ENCODE assay signal across 1 cellular context in genomic region chr3:128549283-128550112, GRCh38.
TF ChIP-seq lines count a peak whose summit lies in the region.

No MANE protein-coding gene starts in this region.

TF ChIP-seq in K562, 482 proteins besides CTCF, POLR2A, EP300 and RAD21 (continued from another document and continues in another):
- TF ChIP-seq MNT (conservative IDR thresholded peaks at IDR 0.05), result peak; percentile 14 to 49; a peak in 2 of 4 replicates
- TF ChIP-seq E2F6 (IDR thresholded peaks at IDR 0.05; ENCODE audit: borderline replicate concordance in 1 of 2, extremely low read depth in 1 of 2, insufficient read depth in 1 of 2, insufficient read length in 1 of 2, low read depth in 1 of 2, low read length in 1 of 2, poor library complexity in 1 of 2, severe bottlenecking in 1 of 2), result peak in 1 of 2 experiments; percentile 18
- peak; percentile 74 for TF ChIP-seq FOSL1 (tag; conservative IDR thresholded peaks at IDR 0.05)
- TF ChIP-seq TAF1 (IDR thresholded peaks at IDR 0.05; ENCODE audit: control insufficient read depth, extremely low read depth, insufficient read depth, low read length, severe bottlenecking), result no peak
- peak; percentile 81 for TF ChIP-seq VEZF1 (CRISPR knock-in tag; IDR thresholded peaks at IDR 0.05)
- no peak for TF ChIP-seq ID3 (CRISPR knock-in tag; IDR thresholded peaks at IDR 0.05)
- TF ChIP-seq ID3 (tag; IDR thresholded peaks at IDR 0.05), result no peak
- 0 out of 2 replicates have a peak, but pooled peaks have one; percentile 22 for TF ChIP-seq ARID3A (IDR thresholded peaks at IDR 0.05; ENCODE audit: borderline replicate concordance, low read depth, low read length)
- TF ChIP-seq TRIM24 (IDR thresholded peaks at IDR 0.05), result peak; percentile 10 to 40; a peak in 1 of 4 replicates
- TF ChIP-seq ZNF124 (CRISPR knock-in tag; IDR thresholded peaks at IDR 0.05), result no peak
- TF ChIP-seq ZNF384 (IDR thresholded peaks at IDR 0.05; ENCODE audit: low read depth, low read length), result no peak
- TF ChIP-seq PCBP2 (IDR thresholded peaks at IDR 0.05; ENCODE audit: low read depth, low read length, poor library complexity, severe bottlenecking), result no peak
- TF ChIP-seq GTF2F1 (IDR thresholded peaks at IDR 0.05; ENCODE audit: low read depth, low read length), result no peak
- 0 out of 2 replicates have a peak, but pooled peaks have one; percentile 35 for TF ChIP-seq NCOR1 (IDR thresholded peaks at IDR 0.05)
- peak; percentile 42; the same call in 1 of the 2 replicates for TF ChIP-seq SMARCA4 (IDR thresholded peaks at IDR 0.05)
- TF ChIP-seq ZNF165 (CRISPR knock-in tag; IDR thresholded peaks at IDR 0.05; ENCODE audit: borderline replicate concordance), result no peak
- no peak; the same call in none of the 2 replicates for TF ChIP-seq MTA3 (IDR thresholded peaks at IDR 0.05; ENCODE audit: borderline replicate concordance)
- 0 out of 2 replicates have a peak, but pooled peaks have one; percentile 21 for TF ChIP-seq HDAC2 (IDR thresholded peaks at IDR 0.05)
- no peak for TF ChIP-seq ATF7 (IDR thresholded peaks at IDR 0.05)
- TF ChIP-seq TBL1XR1 (IDR thresholded peaks at IDR 0.05; ENCODE audit: low read length in 2 of 2), result peak in 1 of 2 experiments; percentile 57; a peak in 1 of 4 replicates
- no peak for TF ChIP-seq MGA (IDR thresholded peaks at IDR 0.05)
- TF ChIP-seq SREBF1 (IDR thresholded peaks at IDR 0.05; ENCODE audit: borderline replicate concordance, low read depth, low read length), result peak; percentile 75; the same call in 1 of the 2 replicates
- TF ChIP-seq CEBPZ (IDR thresholded peaks at IDR 0.05; ENCODE audit: borderline replicate concordance, low read depth, low read length), result no peak
- TF ChIP-seq NFIC (IDR thresholded peaks at IDR 0.05), result peak; percentile 90
- TF ChIP-seq GATAD2B (IDR thresholded peaks at IDR 0.05; ENCODE audit: borderline replicate concordance), result peak; percentile 17; the same call in 1 of the 2 replicates
- TF ChIP-seq HMBOX1 (IDR thresholded peaks at IDR 0.05), result no peak
- TF ChIP-seq MAX (CRISPR knock-in tag; IDR thresholded peaks at IDR 0.05), result no peak
- TF ChIP-seq TFE3 (CRISPR knock-in tag; IDR thresholded peaks at IDR 0.05), result no peak
